1 cellular context compared by ENCODE assay signal in the genomic region with DNA sequence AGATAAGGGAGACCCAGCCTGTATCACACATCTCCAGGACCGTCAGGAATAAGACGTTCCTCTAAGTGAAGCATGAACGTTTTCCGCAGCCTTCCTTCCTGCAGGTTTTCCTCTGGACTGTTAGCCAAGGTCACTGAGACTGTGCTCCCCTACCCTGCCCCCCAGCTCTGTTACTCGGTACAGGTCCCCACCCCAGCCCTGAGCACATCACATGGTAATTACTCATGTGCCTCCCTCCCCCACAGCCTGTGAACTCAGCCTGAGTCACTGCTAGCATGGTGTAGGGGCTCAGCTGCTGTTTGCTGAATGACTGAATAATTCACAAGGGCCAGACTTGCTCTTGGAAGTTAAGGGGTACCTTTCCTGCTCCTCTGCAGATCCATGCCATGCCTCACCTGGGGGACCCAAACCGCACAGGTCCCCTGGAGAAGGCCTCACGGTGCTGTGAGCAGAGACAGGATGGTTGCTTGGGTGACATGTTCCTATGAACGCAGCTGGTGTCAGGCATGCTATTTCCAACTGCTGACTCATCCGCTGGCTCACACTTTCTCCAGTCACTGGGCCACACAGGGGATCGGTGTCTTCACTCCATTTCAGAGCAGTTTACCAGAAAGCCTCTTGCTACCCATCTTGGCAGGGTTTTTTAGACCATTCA.
TF ChIP-seq lines count a peak whose summit lies in the region.

No MANE protein-coding gene starts in this region.

TF ChIP-seq in K562, 482 proteins besides CTCF, POLR2A, EP300 and RAD21 (continued from another document):
- TF ChIP-seq, protein P1, sequence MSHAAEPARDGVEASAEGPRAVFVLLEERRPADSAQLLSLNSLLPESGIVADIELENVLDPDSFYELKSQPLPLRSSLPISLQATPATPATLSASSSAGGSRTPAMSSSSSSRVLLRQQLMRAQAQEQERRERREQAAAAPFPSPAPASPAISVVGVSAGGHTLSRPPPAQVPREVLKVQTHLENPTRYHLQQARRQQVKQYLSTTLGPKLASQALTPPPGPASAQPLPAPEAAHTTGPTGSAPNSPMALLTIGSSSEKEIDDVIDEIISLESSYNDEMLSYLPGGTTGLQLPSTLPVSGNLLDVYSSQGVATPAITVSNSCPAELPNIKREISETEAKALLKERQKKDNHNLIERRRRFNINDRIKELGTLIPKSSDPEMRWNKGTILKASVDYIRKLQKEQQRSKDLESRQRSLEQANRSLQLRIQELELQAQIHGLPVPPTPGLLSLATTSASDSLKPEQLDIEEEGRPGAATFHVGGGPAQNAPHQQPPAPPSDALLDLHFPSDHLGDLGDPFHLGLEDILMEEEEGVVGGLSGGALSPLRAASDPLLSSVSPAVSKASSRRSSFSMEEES (CRISPR knock-in tag; IDR thresholded peaks at IDR 0.05), result peak; percentile 46
- peak; percentile 92 for TF ChIP-seq DACH1 (IDR thresholded peaks at IDR 0.05; ENCODE audit: partially characterized antibody)
- TF ChIP-seq, protein P2, sequence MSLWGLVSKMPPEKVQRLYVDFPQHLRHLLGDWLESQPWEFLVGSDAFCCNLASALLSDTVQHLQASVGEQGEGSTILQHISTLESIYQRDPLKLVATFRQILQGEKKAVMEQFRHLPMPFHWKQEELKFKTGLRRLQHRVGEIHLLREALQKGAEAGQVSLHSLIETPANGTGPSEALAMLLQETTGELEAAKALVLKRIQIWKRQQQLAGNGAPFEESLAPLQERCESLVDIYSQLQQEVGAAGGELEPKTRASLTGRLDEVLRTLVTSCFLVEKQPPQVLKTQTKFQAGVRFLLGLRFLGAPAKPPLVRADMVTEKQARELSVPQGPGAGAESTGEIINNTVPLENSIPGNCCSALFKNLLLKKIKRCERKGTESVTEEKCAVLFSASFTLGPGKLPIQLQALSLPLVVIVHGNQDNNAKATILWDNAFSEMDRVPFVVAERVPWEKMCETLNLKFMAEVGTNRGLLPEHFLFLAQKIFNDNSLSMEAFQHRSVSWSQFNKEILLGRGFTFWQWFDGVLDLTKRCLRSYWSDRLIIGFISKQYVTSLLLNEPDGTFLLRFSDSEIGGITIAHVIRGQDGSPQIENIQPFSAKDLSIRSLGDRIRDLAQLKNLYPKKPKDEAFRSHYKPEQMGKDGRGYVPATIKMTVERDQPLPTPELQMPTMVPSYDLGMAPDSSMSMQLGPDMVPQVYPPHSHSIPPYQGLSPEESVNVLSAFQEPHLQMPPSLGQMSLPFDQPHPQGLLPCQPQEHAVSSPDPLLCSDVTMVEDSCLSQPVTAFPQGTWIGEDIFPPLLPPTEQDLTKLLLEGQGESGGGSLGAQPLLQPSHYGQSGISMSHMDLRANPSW (CRISPR knock-in tag; IDR thresholded peaks at IDR 0.05), result no peak
- no peak for TF ChIP-seq ZZZ3 (IDR thresholded peaks at IDR 0.05)
- 0 out of 2 replicates have a peak, but pooled peaks have one; percentile 24 for TF ChIP-seq ZNF197 (CRISPR knock-in tag; IDR thresholded peaks at IDR 0.05; ENCODE audit: low read depth)
- peak; percentile 77 for TF ChIP-seq RFX1 (IDR thresholded peaks at IDR 0.05)
- TF ChIP-seq PPARD (CRISPR knock-in tag; IDR thresholded peaks at IDR 0.05), result no peak
- TF ChIP-seq, protein P3, sequence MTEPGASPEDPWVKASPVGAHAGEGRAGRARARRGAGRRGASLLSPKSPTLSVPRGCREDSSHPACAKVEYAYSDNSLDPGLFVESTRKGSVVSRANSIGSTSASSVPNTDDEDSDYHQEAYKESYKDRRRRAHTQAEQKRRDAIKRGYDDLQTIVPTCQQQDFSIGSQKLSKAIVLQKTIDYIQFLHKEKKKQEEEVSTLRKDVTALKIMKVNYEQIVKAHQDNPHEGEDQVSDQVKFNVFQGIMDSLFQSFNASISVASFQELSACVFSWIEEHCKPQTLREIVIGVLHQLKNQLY (CRISPR knock-in tag; conservative IDR thresholded peaks at IDR 0.05), result no peak
- TF ChIP-seq HLTF (IDR thresholded peaks at IDR 0.05), result 0 out of 2 replicates have a peak, but pooled peaks have one; percentile 37
- TF ChIP-seq ZNF668 (CRISPR knock-in tag; IDR thresholded peaks at IDR 0.05), result no peak
- TF ChIP-seq, protein P4, sequence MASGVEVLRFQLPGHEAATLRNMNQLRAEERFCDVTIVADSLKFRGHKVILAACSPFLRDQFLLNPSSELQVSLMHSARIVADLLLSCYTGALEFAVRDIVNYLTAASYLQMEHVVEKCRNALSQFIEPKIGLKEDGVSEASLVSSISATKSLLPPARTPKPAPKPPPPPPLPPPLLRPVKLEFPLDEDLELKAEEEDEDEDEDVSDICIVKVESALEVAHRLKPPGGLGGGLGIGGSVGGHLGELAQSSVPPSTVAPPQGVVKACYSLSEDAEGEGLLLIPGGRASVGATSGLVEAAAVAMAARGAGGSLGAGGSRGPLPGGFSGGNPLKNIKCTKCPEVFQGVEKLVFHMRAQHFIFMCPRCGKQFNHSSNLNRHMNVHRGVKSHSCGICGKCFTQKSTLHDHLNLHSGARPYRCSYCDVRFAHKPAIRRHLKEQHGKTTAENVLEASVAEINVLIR (CRISPR knock-in tag; IDR thresholded peaks at IDR 0.05), result no peak
- peak; percentile 82 for TF ChIP-seq MAFF (IDR thresholded peaks at IDR 0.05; ENCODE audit: low read length)
- TF ChIP-seq TGIF2 (CRISPR knock-in tag; IDR thresholded peaks at IDR 0.05), result no peak
- TF ChIP-seq ZNF57 (CRISPR knock-in tag; IDR thresholded peaks at IDR 0.05), result no peak
- TF ChIP-seq ZNF551 (CRISPR knock-in tag; IDR thresholded peaks at IDR 0.05), result no peak
- no peak for TF ChIP-seq POLR3A (IDR thresholded peaks at IDR 0.05; ENCODE audit: borderline replicate concordance, extremely low read depth, insufficient read depth, insufficient read length)
- TF ChIP-seq HDAC6 (IDR thresholded peaks at IDR 0.05; ENCODE audit: low read depth, low read length), result no peak
- no peak for TF ChIP-seq GTF2F1 (IDR thresholded peaks at IDR 0.05; ENCODE audit: low read depth, low read length)
- TF ChIP-seq, protein P5, sequence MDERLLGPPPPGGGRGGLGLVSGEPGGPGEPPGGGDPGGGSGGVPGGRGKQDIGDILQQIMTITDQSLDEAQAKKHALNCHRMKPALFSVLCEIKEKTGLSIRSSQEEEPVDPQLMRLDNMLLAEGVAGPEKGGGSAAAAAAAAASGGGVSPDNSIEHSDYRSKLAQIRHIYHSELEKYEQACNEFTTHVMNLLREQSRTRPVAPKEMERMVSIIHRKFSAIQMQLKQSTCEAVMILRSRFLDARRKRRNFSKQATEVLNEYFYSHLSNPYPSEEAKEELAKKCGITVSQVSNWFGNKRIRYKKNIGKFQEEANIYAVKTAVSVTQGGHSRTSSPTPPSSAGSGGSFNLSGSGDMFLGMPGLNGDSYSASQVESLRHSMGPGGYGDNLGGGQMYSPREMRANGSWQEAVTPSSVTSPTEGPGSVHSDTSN (CRISPR knock-in tag; IDR thresholded peaks at IDR 0.05; ENCODE audit: low read depth), result no peak
- TF ChIP-seq, protein P5 (tag; conservative IDR thresholded peaks at IDR 0.05; ENCODE audit: low read depth), result peak; percentile 67
- TF ChIP-seq, protein P6, sequence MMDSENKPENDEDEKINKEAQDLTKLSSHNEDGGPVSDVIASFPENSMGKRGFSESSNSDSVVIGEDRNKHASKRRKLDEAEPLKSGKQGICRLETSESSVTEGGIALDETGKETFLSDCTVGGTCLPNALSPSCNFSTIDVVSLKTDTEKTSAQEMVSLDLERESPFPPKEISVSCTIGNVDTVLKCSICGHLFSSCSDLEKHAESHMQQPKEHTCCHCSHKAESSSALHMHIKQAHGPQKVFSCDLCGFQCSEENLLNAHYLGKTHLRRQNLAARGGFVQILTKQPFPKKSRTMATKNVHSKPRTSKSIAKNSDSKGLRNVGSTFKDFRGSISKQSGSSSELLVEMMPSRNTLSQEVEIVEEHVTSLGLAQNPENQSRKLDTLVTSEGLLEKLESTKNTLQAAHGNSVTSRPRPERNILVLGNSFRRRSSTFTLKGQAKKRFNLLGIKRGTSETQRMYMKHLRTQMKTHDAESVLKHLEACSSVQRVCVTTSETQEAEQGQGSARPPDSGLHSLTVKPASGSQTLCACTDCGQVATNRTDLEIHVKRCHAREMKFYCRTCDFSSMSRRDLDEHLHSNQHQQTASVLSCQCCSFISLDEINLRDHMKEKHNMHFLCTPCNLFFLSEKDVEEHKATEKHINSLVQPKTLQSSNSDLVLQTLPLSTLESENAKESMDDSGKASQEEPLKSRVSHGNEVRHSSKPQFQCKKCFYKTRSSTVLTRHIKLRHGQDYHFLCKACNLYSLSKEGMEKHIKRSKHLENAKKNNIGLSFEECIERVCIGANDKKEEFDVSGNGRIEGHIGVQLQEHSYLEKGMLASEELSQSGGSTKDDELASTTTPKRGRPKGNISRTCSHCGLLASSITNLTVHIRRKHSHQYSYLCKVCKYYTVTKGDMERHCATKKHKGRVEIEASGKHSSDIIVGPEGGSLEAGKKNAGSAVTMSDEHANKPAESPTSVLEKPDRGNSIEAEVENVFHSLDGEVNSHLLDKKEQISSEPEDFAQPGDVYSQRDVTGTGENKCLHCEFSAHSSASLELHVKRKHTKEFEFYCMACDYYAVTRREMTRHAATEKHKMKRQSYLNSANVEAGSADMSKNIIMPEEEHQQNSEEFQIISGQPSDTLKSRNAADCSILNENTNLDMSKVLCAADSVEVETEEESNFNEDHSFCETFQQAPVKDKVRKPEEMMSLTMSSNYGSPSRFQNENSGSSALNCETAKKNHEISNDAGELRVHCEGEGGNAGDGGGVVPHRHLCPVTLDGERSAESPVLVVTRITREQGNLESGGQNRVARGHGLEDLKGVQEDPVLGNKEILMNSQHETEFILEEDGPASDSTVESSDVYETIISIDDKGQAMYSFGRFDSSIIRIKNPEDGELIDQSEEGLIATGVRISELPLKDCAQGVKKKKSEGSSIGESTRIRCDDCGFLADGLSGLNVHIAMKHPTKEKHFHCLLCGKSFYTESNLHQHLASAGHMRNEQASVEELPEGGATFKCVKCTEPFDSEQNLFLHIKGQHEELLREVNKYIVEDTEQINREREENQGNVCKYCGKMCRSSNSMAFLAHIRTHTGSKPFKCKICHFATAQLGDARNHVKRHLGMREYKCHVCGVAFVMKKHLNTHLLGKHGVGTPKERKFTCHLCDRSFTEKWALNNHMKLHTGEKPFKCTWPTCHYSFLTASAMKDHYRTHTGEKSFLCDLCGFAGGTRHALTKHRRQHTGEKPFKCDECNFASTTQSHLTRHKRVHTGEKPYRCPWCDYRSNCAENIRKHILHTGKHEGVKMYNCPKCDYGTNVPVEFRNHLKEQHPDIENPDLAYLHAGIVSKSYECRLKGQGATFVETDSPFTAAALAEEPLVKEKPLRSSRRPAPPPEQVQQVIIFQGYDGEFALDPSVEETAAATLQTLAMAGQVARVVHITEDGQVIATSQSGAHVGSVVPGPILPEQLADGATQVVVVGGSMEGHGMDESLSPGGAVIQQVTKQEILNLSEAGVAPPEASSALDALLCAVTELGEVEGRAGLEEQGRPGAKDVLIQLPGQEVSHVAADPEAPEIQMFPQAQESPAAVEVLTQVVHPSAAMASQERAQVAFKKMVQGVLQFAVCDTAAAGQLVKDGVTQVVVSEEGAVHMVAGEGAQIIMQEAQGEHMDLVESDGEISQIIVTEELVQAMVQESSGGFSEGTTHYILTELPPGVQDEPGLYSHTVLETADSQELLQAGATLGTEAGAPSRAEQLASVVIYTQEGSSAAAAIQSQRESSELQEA (IDR thresholded peaks at IDR 0.05; ENCODE audit: low read depth), result no peak
- TF ChIP-seq, protein P7, sequence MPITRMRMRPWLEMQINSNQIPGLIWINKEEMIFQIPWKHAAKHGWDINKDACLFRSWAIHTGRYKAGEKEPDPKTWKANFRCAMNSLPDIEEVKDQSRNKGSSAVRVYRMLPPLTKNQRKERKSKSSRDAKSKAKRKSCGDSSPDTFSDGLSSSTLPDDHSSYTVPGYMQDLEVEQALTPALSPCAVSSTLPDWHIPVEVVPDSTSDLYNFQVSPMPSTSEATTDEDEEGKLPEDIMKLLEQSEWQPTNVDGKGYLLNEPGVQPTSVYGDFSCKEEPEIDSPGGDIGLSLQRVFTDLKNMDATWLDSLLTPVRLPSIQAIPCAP (CRISPR knock-in tag; IDR thresholded peaks at IDR 0.05; ENCODE audit: borderline replicate concordance), result no peak
